Comparison of ENCODE assay signal across 8 cellular contexts in the genomic region with DNA sequence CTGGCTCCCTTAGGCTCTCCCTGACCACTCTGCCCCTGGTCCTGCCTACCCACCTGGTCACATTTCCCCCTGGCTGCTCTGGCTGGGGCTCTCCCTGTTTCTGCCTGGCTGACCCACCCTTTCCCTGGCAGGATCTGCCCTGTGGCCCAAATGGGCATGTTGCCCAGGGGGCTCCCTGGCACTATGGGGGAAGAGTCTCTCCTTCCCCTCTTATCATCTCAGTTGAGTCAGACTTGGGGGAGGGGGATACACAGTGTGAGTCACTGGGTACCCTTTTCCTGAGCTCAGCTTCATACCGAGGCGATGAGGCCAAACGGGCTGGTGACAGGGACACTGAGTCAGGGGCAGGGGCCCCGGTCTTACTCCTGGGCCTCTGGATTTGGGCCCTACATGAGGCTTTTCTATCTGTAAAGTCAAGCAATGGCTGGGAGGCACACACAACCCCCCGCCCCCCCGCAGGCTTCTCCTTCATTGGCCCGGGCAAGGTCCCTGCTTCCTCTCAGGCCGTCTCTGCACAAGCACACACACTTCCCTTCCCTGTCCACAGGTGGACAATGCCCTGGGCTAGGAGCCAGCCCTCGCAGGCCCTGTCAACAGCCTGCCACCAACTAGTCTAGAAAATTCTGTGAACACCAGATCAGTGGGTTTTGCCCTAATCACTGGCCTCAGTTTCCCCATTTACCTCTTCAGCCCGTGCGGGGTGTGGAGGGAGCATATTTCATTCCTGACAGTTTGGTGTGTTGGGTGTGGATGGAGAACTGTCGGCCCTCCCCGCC.
DNase-seq lines count a peak whose midpoint lies in the region; ATAC-seq lines count a peak whose summit lies in the region.

No MANE protein-coding gene starts in this region.

- in situ Hi-C loops in T47D (cut with HindIII; ENCODE audit: low pct_unique_long_range_greater_than_20kb, low sequenced_read_pairs): no loop called here

- ATAC-seq in GM19324 (IDR thresholded peaks at IDR 0.05; ENCODE audit: low FRiP score, unreplicated experiment) (no peak), GM18907 (IDR thresholded peaks at IDR 0.05; ENCODE audit: unreplicated experiment) (no peak)

- peak; percentile 77 for DNase-seq in 8988T
- DNase-seq in HPDE6-E6E7 (ENCODE audit: extremely low spot score): peak; percentile 36
- DNase-seq in T47D (ENCODE audit: low read depth in 1 of 2, low spot score in 1 of 2): peak; percentile 27 to 38
- DNase-seq in medulla oblongata (ENCODE audit: extremely low spot score): peak; percentile 12
- DNase-seq in CD1c-positive myeloid dendritic cell (ENCODE audit: extremely low spot score): no peak
- DNase-seq in activated effector memory CD4-positive, alpha-beta T cell treated with anti-CD3 and anti-CD28 coated beads, Interleukin-2, amount 50 U/mL, for 16 hours: no peak

Comparison
In these comparisons a context has a peak if more than half of its experiments do, and no peak if none do; other contexts are left out.
1. DNase-seq: peak in 8988T (single experiment), HPDE6-E6E7 (single experiment), T47D (2 of 2) and medulla oblongata (single experiment); none in CD1c-positive myeloid dendritic cell (single experiment) and activated effector memory CD4-positive, alpha-beta T cell treated with anti-CD3 and anti-CD28 coated beads, Interleukin-2, amount 50 U/mL, for 16 hours (single experiment).